In the genomic region with DNA sequence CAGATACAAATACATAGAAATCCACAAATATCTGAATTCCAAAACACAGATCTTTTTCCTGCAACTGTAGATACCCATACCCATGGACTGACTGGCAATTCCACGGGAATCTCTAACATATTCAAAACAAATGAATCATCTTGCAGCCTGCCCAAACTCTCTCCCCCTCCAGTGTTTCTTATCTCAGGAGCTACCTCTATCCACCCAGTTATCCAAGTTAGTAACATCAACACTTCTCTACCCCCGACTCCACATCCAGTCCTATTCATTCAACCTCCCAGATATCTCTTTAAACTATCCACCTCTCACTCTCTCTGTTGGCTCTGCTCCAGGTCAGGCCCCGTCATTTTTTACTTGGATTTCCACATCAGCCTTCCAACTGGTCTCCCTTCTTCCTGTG, we compare ENCODE assay signal across 27 cellular contexts. TPM values are rescaled to one million over a fixed set of nuclear protein-coding genes. Genes with fewer than 3 reads are reported as not detected.
"Had no signal": no experiment of that assay in that cellular context is flagged by ENCODE, and none has a peak within 500 bp of the region (broad histone marks: within the 10 kb centered on the region; RNA-seq: fewer than 3 reads in every experiment).

No MANE protein-coding gene starts in this region.

- ATAC-seq: activated CD4-positive, alpha-beta T cell treated with anti-CD3 and anti-CD28 coated beads for 36 hours; activated CD4-positive, CD25-positive, alpha-beta regulatory T cell treated with anti-CD3 and anti-CD28 coated beads, Interleukin-2, amount 50 U/mL, for 24 hours; activated naive CD8-positive, alpha-beta T cell treated with anti-CD3 and anti-CD28 coated beads, Interleukin-2, amount 50 U/mL, for 24 hours; activated T-cell treated with anti-CD3 and anti-CD28 coated beads, Interleukin-2, amount 50 U/mL, for 4 hours; K562 had no signal

- H3K4me3 ChIP-seq: K562, PC-9, SJSA1 had no signal

- DNase-seq: activated CD4-positive, alpha-beta memory T cell treated with anti-CD3 and anti-CD28 coated beads for 36 hours; activated CD4-positive, alpha-beta T cell treated with anti-CD3 and anti-CD28 coated beads for 36 hours; activated CD4-positive, alpha-beta T cell treated with anti-CD3 and anti-CD28 coated beads, Interleukin-2, amount 50 U/mL, for 1 hour; activated CD8-positive, alpha-beta memory T cell treated with anti-CD3 and anti-CD28 coated beads, Interleukin-2, amount 50 U/mL, for 4 hours; activated naive CD4-positive, alpha-beta T cell treated with anti-CD3 and anti-CD28 coated beads, Interleukin-2, amount 10 ng/mL, durations not matched to agents 7 days and 5 days; activated naive CD8-positive, alpha-beta T cell treated with anti-CD3 and anti-CD28 coated beads, Interleukin-2, amount 50 U/mL, for 24 hours; activated T-cell treated with anti-CD3 and anti-CD28 coated beads for 4 hours; activated T-cell treated with anti-CD3 and anti-CD28 coated beads, Interleukin-2, amount 50 U/mL, for 4 hours; amniotic stem cell; aorta; brain microvascular endothelial cell; NCI-H1105; NCI-H1417 treated with DMSO at 0.1 percent for 48 hours; NCI-H1694; NCI-H1930; NCI-H2081 treated with DMSO at 0.1 percent for 48 hours; NCI-H345; NCI-H524 treated with DMSO at 0.1 percent for 48 hours; NK-92 treated with Interleukin-12 subunit alpha and Interleukin-12 subunit beta, amount 100 ng/mL, for 24 hours; PC-9; SHP77 treated with DMSO at 0.1 percent for 48 hours; SK-N-SH had no signal

RNA-seq across cellular contexts. Expression of a gene that starts 6.7 kb away (rescaled TPM):
- total RNA-seq: activated CD4-positive, alpha-beta memory T cell treated with anti-CD3 and anti-CD28 coated beads for 36 hours; activated CD4-positive, alpha-beta T cell treated with anti-CD3 and anti-CD28 coated beads for 36 hours; activated T-cell treated with anti-CD3 and anti-CD28 coated beads, Interleukin-2, amount 50 U/mL, for 4 hours; activated T-helper 1 cell treated with anti-CD3 and anti-CD28 coated beads, Interleukin-12 subunit alpha, Interleukin-12 subunit beta, Interleukin-2, Interleukin-4 antibody, amounts not matched to agents 30 ng/mL and 10 ng/mL and 1 ng/mL, durations not matched to agents 14 hours and 24 hours and 36 hours; aorta; cardiac septum; SJSA1 had no signal
